In the genomic region with DNA sequence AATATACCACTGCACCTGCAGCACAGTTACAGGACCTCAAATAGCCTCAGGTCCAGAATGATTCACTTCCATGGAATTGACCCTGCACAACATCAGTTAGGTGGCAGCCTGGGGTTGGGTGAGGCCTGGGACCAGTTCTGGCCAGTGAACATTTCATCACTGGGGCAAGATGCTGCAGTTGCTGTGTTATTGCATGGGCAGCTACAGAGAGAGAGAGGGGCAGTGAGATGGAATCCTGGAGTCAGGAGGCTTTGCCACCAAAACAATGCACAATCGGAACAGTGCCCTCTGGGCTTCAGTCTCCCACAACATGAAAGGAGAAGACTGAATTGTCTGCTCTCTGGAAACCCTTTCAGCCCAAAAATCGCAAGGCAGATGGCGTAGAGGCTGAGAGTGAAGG, we compare ENCODE assay signal across 1 cellular context.
TF ChIP-seq lines count a peak whose summit lies in the region.

No MANE protein-coding gene starts in this region.

TF ChIP-seq in endothelial cell of umbilical vein, 7 proteins besides CTCF, POLR2A, EP300 and RAD21:
- no peak for TF ChIP-seq MYC (IDR thresholded peaks at IDR 0.05; ENCODE audit: low read depth, low read length)
- peak; percentile 7 for TF ChIP-seq FOS (IDR thresholded peaks at IDR 0.05; ENCODE audit: borderline replicate concordance, insufficient read depth, low read length)
